ENCODE assay signal across 16 cellular contexts in genomic region chr17:63932721-63933120, GRCh38. TPM values are rescaled to one million over a fixed set of nuclear protein-coding genes. Genes with fewer than 3 reads are reported as not detected.
DNase-seq lines count a peak whose midpoint lies in the region; ATAC-seq and TF ChIP-seq lines count a peak whose summit lies in the region.
"Had no signal": no experiment of that assay in that cellular context is flagged by ENCODE, and none has a peak within 500 bp of the region (broad histone marks: within the 10 kb centered on the region; RNA-seq: fewer than 3 reads in every experiment).

No MANE protein-coding gene starts in this region.

- H3K27ac Mint-ChIP-seq in IgD-negative memory B cell = peak overlapping the region; percentile 93 to 99 (median 97)

- H3K36me3 ChIP-seq in sigmoid colon = no peaks in the 10 kb centered on the region
- H3K36me3 ChIP-seq: colonic mucosa had no signal

- DNase-seq in GM12865 (ENCODE audit: low read depth) (no peak), iPS-NIHi11 (ENCODE audit: low spot score) (peak; percentile 5), sigmoid colon (no peak), NCI-H1436 treated with DMSO at 0.1 percent for 48 hours (lab: John Stamatoyannopoulos, UW) (no peak), COLO668 (lab: John Stamatoyannopoulos, UW; ENCODE audit: unreplicated experiment) (no peak)
- DNase-seq: colonic mucosa, foreskin melanocyte, NCI-H69 had no signal

- TF ChIP-seq POLR2A in sigmoid colon (IDR thresholded peaks at IDR 0.05) = no peak

- no peaks in the 10 kb centered on the region for H3K9me3 ChIP-seq in sigmoid colon
- H3K9me3 ChIP-seq: colonic mucosa had no signal

- no peak for TF ChIP-seq CTCF in GM12865 (IDR thresholded peaks at IDR 0.05; ENCODE audit: insufficient read depth, low read depth, low read length, missing control alignments)
- TF ChIP-seq CTCF in sigmoid colon (IDR thresholded peaks at IDR 0.05) = no peak

- H3K36me3 Mint-ChIP-seq in IgD-negative memory B cell = peaks cover 13% of the 10 kb centered on the region

- no peak for TF ChIP-seq EP300 in sigmoid colon (IDR thresholded peaks at IDR 0.05)

- H3K4me3 Mint-ChIP-seq in IgD-negative memory B cell = peak overlapping the region; percentile 88 to 99 (median 98)

- H3K9me3 Mint-ChIP-seq in IgD-negative memory B cell = peaks cover 0 to 2% (median 0%) of the 10 kb centered on the region in 3 donors

- intact Hi-C loops in sigmoid colon (cut with DNase I) = no loop called here

- no peaks in the 10 kb centered on the region for H3K27me3 ChIP-seq in sigmoid colon
- H3K27me3 ChIP-seq: colonic mucosa had no signal

- H3K4me1 ChIP-seq in sigmoid colon = no peaks in the 10 kb centered on the region
- H3K4me1 ChIP-seq: colonic mucosa had no signal

- H3K4me3 ChIP-seq in GM12865 (ENCODE audit: low read depth, low read length) = peak overlapping the region; percentile 90
- no peak overlapping the region for H3K4me3 ChIP-seq in sigmoid colon

- WGBS in sigmoid colon, 2 donors = 83 to 96% methylated on average over 4 of the region's 4 CpGs

- no peak overlapping the region for H3K27ac ChIP-seq in sigmoid colon
- H3K27ac ChIP-seq: colonic mucosa had no signal

- H3K27me3 Mint-ChIP-seq in IgD-negative memory B cell = no peaks in the 10 kb centered on the region

- ATAC-seq in GM21390 (IDR thresholded peaks at IDR 0.05; ENCODE audit: unreplicated experiment) (peak; percentile 5), HG03439 (IDR thresholded peaks at IDR 0.05; ENCODE audit: unreplicated experiment) (no peak)

- H3K4me1 Mint-ChIP-seq in IgD-negative memory B cell = peaks cover 34 to 39% (median 36%) of the 10 kb centered on the region in 3 donors

RNA-seq across cellular contexts. Expression of gene CD79B, which starts 0.6 kb away (rescaled TPM):
- polyA plus RNA-seq in IgD-negative memory B cell (1,452 TPM), sigmoid colon (100 to 1,000 TPM in 1 of 3 donors, 1 to 10 TPM in 1, not detected in 1; 2.4 to 112 TPM)
- total RNA-seq in sigmoid colon = 1 to 10 TPM in 2 of 4 donors, under 1 TPM in 2; 0.66 to 1.8 (median 0.96) TPM
- total RNA-seq: osteocyte had no signal

RNA-seq across cellular contexts. Expression of gene GH1, which starts 14.1 kb away (rescaled TPM):
- 2.0 TPM for polyA plus RNA-seq in IgD-negative memory B cell
- not detected for total RNA-seq in sigmoid colon
- under 1 TPM in 1 of 3 donors, not detected in 2; 0.25 TPM for polyA plus RNA-seq in sigmoid colon
- total RNA-seq: colonic mucosa; left colon; M059J; osteocyte; subcutaneous adipose tissue; T-helper 2 cell treated with Interferon-gamma antibody and Interleukin-4, amounts not matched to agents 100 ng/mL and 5 ng/mL, for 36 hours had no signal

RNA-seq across cellular contexts. Expression of gene CSHL1, which starts 21.7 kb away (rescaled TPM):
- polyA plus RNA-seq in IgD-negative memory B cell (not detected), sigmoid colon (not detected)
- not detected for total RNA-seq in sigmoid colon
- total RNA-seq: colonic mucosa; left colon; M059J; osteocyte; subcutaneous adipose tissue; T-helper 2 cell treated with Interferon-gamma antibody and Interleukin-4, amounts not matched to agents 100 ng/mL and 5 ng/mL, for 36 hours had no signal

RNA-seq across cellular contexts. Expression of gene CSH1, which starts 36.3 kb away (rescaled TPM):
- polyA plus RNA-seq in IgD-negative memory B cell = not detected
- not detected for total RNA-seq in sigmoid colon
- not detected for polyA plus RNA-seq in sigmoid colon
- total RNA-seq: colonic mucosa; left colon; M059J; osteocyte; subcutaneous adipose tissue; T-helper 2 cell treated with Interferon-gamma antibody and Interleukin-4, amounts not matched to agents 100 ng/mL and 5 ng/mL, for 36 hours had no signal

RNA-seq across cellular contexts. Expression of gene SCN4A, which starts 40.0 kb away (rescaled TPM):
- 0.10 TPM for polyA plus RNA-seq in IgD-negative memory B cell
- total RNA-seq in sigmoid colon = 1 to 10 TPM in 2 of 4 donors, under 1 TPM in 2; 0.68 to 4.2 (median 1.0) TPM
- polyA plus RNA-seq in sigmoid colon = under 1 TPM in 2 of 3 donors, not detected in 1; 0.23 to 0.52 TPM
- total RNA-seq: M059J, osteocyte had no signal

Comparison
In these comparisons a context has a peak if more than half of its experiments do, and no peak if none do; other contexts are left out.
1. RNA of gene CD79B, which starts 0.6 kb away (polyA plus RNA-seq): 1,452 TPM in IgD-negative memory B cell (single experiment); 2.4 to 112 TPM in sigmoid colon; every median in the first group is over 10 times any median in the second.